Comparison of ENCODE assay signal across 14 cellular contexts in the genomic region with DNA sequence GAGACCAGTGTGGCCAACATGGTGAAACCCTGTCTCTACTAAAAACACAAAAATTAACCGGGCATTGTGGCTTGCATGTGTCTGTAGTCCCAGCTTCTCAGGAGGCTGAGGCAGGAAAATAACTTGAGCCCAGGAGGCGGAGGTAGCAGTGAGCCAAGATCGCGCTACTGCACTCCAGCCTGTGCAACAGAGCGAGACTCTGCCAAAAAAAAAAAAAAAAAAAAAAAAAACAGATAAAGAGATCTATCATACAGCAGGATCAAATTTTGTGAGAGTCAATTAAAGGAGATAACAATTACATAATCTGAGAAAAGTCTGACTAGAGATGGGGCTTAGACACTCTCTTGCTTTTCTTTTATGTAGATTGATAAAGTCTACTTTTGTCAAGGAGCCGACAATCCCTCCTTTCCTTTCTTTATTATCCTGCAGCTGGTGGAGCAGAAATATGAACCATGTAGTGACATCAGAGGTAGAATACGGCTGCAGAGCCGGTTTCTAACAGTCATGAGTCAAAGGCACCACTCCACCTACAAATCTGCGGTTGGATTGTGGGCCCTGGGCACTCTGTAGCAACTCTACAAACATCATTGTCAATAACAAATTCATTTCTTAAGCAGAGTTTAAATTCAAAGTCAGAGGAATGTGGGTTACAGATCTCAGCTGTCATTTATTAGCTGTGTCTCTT. TPM values are rescaled to one million over a fixed set of nuclear protein-coding genes. Genes with fewer than 3 reads are reported as not detected.
DNase-seq lines count a peak whose midpoint lies in the region; ATAC-seq lines count a peak whose summit lies in the region.
"Had no signal": no experiment of that assay in that cellular context is flagged by ENCODE, and none has a peak within 500 bp of the region (broad histone marks: within the 10 kb centered on the region; RNA-seq: fewer than 3 reads in every experiment).

No MANE protein-coding gene starts in this region.

- H3K36me3 Mint-ChIP-seq in activated T-helper 17 cell treated with anti-CD3 and anti-CD28 coated beads, Interleukin-2, amount 50 U/mL, for 72 hours (ENCODE audit: low read depth): no peaks in the 10 kb centered on the region
- no peaks in the 10 kb centered on the region for H3K36me3 Mint-ChIP-seq in activated naive CD8-positive, alpha-beta T cell treated with anti-CD3 and anti-CD28 coated beads for 36 hours
- H3K36me3 Mint-ChIP-seq: CD8-positive, alpha-beta memory T cell had no signal

- H3K4me1 Mint-ChIP-seq in activated T-helper 17 cell treated with anti-CD3 and anti-CD28 coated beads, Interleukin-2, amount 50 U/mL, for 72 hours: peaks cover 5% of the 10 kb centered on the region
- no peaks in the 10 kb centered on the region for H3K4me1 Mint-ChIP-seq in activated naive CD8-positive, alpha-beta T cell treated with anti-CD3 and anti-CD28 coated beads for 36 hours
- H3K4me1 Mint-ChIP-seq: CD8-positive, alpha-beta memory T cell; central memory CD8-positive, alpha-beta T cell had no signal

- no peak overlapping the region for H3K4me3 Mint-ChIP-seq in activated T-helper 17 cell treated with anti-CD3 and anti-CD28 coated beads, Interleukin-2, amount 50 U/mL, for 72 hours
- no peak overlapping the region for H3K4me3 Mint-ChIP-seq in activated naive CD8-positive, alpha-beta T cell treated with anti-CD3 and anti-CD28 coated beads for 36 hours
- H3K4me3 Mint-ChIP-seq: CD8-positive, alpha-beta memory T cell; central memory CD8-positive, alpha-beta T cell had no signal

- peak; percentile 81 for ATAC-seq in activated T-helper 17 cell treated with anti-CD3 and anti-CD28 coated beads, Interleukin-2, amount 50 U/mL, for 72 hours (replicated peaks)

- H3K9me3 Mint-ChIP-seq in activated T-helper 17 cell treated with anti-CD3 and anti-CD28 coated beads, Interleukin-2, amount 50 U/mL, for 72 hours: no peaks in the 10 kb centered on the region
- no peaks in the 10 kb centered on the region for H3K9me3 Mint-ChIP-seq in activated naive CD8-positive, alpha-beta T cell treated with anti-CD3 and anti-CD28 coated beads for 36 hours
- H3K9me3 Mint-ChIP-seq: CD8-positive, alpha-beta memory T cell; central memory CD8-positive, alpha-beta T cell had no signal

- H3K27ac Mint-ChIP-seq in activated T-helper 17 cell treated with anti-CD3 and anti-CD28 coated beads, Interleukin-2, amount 50 U/mL, for 72 hours: no peak overlapping the region
- no peak overlapping the region for H3K27ac Mint-ChIP-seq in activated naive CD8-positive, alpha-beta T cell treated with anti-CD3 and anti-CD28 coated beads for 36 hours
- H3K27ac Mint-ChIP-seq: CD8-positive, alpha-beta memory T cell had no signal

- H3K27me3 Mint-ChIP-seq in activated T-helper 17 cell treated with anti-CD3 and anti-CD28 coated beads, Interleukin-2, amount 50 U/mL, for 72 hours: no peaks in the 10 kb centered on the region
- H3K27me3 Mint-ChIP-seq in activated naive CD8-positive, alpha-beta T cell treated with anti-CD3 and anti-CD28 coated beads for 36 hours: peaks cover 19% of the 10 kb centered on the region

- DNase-seq in COLO668 (lab: John Stamatoyannopoulos, UW; ENCODE audit: unreplicated experiment) (peak; percentile 70), NCI-H128 (lab: John Stamatoyannopoulos, UW; ENCODE audit: unreplicated experiment) (peak; percentile 35), myocyte (ENCODE audit: low read depth) (peak; percentile 92), iPS-NIHi11 (ENCODE audit: low spot score) (no peak)
- DNase-seq in activated CD4-positive, alpha-beta T cell treated with anti-CD3 and anti-CD28 coated beads, Interleukin-2, amount 50 U/mL, for 48 hours: no peak
- no peak for DNase-seq in activated naive CD8-positive, alpha-beta T cell treated with anti-CD3 and anti-CD28 coated beads for 36 hours
- DNase-seq in stimulated activated CD4-positive, alpha-beta T cell treated with anti-CD3 and anti-CD28 coated beads, Interleukin-2, amount 100 ng/mL, for 48 hours: no peak
- DNase-seq: activated CD8-positive, alpha-beta memory T cell treated with anti-CD3 and anti-CD28 coated beads, Interleukin-2, amount 50 U/mL, for 48 hours; CD8-positive, alpha-beta memory T cell; NCI-H1048; stimulated activated CD4-positive, alpha-beta T cell treated with anti-CD3 and anti-CD28 coated beads, Interleukin-15, amount 100 ng/mL, for 24 hours had no signal

RNA-seq across cellular contexts. Expression of a gene that starts 9.0 kb away (rescaled TPM):
- 1 to 10 TPM; 1.3 to 5.8 TPM for total RNA-seq in activated T-helper 17 cell treated with anti-CD3 and anti-CD28 coated beads, Interleukin-2, amount 50 U/mL, for 72 hours
- not detected in 2 replicates for total RNA-seq in myocyte
- not detected for polyA plus RNA-seq in myocyte (2012)
- under 1 TPM; 0.12 to 0.20 TPM for total RNA-seq in activated naive CD8-positive, alpha-beta T cell treated with anti-CD3 and anti-CD28 coated beads for 36 hours
- total RNA-seq: mesenteric fat pad had no signal
- polyA plus RNA-seq: CD8-positive, alpha-beta memory T cell had no signal

RNA-seq across cellular contexts. Expression of a gene that starts 15.5 kb away (rescaled TPM):
- 10 to 100 TPM; 67.0 to 85.2 TPM for total RNA-seq in activated T-helper 17 cell treated with anti-CD3 and anti-CD28 coated beads, Interleukin-2, amount 50 U/mL, for 72 hours
- 49.8 and 54.3 TPM in 2 replicates for total RNA-seq in myocyte
- polyA plus RNA-seq in myocyte (2012): 10.6 TPM
- 10 to 100 TPM; 29.8 to 31.5 TPM for total RNA-seq in activated naive CD8-positive, alpha-beta T cell treated with anti-CD3 and anti-CD28 coated beads for 36 hours

Comparison
In these comparisons a context has a peak if more than half of its experiments do, and no peak if none do; other contexts are left out.
1. DNase-seq: peak in COLO668 (single experiment), NCI-H128 (single experiment) and myocyte (single experiment); none in activated CD4-positive, alpha-beta T cell treated with anti-CD3 and anti-CD28 coated beads, Interleukin-2, amount 50 U/mL, for 48 hours (0 of 2), activated naive CD8-positive, alpha-beta T cell treated with anti-CD3 and anti-CD28 coated beads for 36 hours (single experiment), stimulated activated CD4-positive, alpha-beta T cell treated with anti-CD3 and anti-CD28 coated beads, Interleukin-2, amount 100 ng/mL, for 48 hours (0 of 2) and iPS-NIHi11 (single experiment).